In the genomic region with DNA sequence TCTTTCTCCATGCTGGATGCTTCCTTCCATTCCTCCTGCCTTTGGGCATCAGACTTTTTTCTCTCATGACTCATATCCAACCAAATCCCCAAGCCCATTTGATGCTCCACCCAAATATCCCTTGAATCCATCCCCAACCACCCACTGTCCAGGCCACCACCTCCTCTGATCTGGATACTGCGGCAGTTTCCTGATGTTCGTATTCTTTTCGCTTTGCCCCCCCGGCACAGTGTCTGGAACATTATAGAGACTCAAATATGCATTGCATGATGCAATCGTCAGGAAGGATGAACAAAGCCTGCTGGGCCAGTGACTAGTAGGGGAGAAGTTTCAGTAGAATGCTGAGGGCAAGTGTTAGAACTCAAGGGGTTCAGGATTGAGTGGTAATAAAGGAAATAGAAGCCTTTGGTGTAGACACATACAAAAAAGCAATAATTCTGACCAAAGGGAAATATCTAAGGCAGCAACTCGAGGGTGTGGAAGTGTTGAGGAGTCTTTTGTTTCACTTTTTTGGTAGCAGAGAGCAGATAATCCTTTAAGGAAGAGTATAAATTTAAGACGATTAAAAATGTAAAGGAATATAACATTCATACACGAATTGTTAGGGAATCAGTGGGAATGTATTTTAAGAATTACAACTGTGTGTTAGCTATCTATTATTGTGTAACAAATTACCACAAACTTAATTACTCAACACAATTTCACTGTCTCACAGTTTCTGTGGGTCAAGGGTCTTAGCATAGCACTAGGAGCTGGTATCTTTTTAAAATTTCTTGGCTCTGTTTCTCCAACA, we compare ENCODE assay signal across 10 cellular contexts. TPM values are rescaled to one million over a fixed set of nuclear protein-coding genes. Genes with fewer than 3 reads are reported as not detected.
A peak's percentile ranks its signal among the peaks of the same experiment; 100 is the strongest.
DNase-seq lines count a peak whose midpoint lies in the region; ATAC-seq and TF ChIP-seq lines count a peak whose summit lies in the region.
"Had no signal": no experiment of that assay in that cellular context is flagged by ENCODE, and none has a peak within 500 bp of the region (broad histone marks: within the 10 kb centered on the region; RNA-seq: fewer than 3 reads in every experiment).

No MANE protein-coding gene starts in this region.

- H3K4me3 ChIP-seq in AG10803 (ENCODE audit: low read length): no peak overlapping the region
- no peak overlapping the region for H3K4me3 ChIP-seq in fibroblast of pulmonary artery (replicated peaks; ENCODE audit: low read depth, low read length)

- H3K27me3 Mint-ChIP-seq in WTC11 (ENCODE audit: low read depth): no peaks in the 10 kb centered on the region

- H3K4me3 Mint-ChIP-seq in WTC11: no peak overlapping the region

- DNase-seq in AG10803 (ENCODE audit: low read depth) (peak; percentile 46), HS-5 (ENCODE audit: low read depth) (peak; percentile 33), WTC11 (ENCODE audit: low spot score) (no peak), fibroblast of pulmonary artery (ENCODE audit: low read depth) (peak; percentile 55), GF-D8 (lab: John Stamatoyannopoulos, UW) (no peak), NCI-H2227 treated with DMSO at 0.1 percent for 48 hours (lab: John Stamatoyannopoulos, UW) (no peak), Ammon's horn (ENCODE audit: low spot score) (no peak)
- DNase-seq: DMS79 treated with DMSO at 0.1 percent for 48 hours had no signal

- peaks cover 10% of the 10 kb centered on the region for H3K4me1 Mint-ChIP-seq in WTC11

- peak overlapping the region; percentile 21; the same call in 1 of the 2 replicates for H3K27ac Mint-ChIP-seq in WTC11

- POLR2A ChIA-PET in WTC11 (lab: Charles Lee): no interaction called here

- TF ChIP-seq CTCF in AG10803 (conservative IDR thresholded peaks at IDR 0.05; ENCODE audit: low read length) (no peak), WTC11 (IDR thresholded peaks at IDR 0.05) (no peak), fibroblast of pulmonary artery (IDR thresholded peaks at IDR 0.05; ENCODE audit: low read length, missing control alignments) (no peak)

- CTCF ChIA-PET in WTC11 (lab: Charles Lee): interaction anchor here (0.8 kb wide), 1 partner anchor 61 kb away, joined by 4 read pairs; no protein-coding TSS in a partner anchor

- no peak for ATAC-seq in WTC11
- no peak for ATAC-seq in GM18861 (IDR thresholded peaks at IDR 0.05; ENCODE audit: unreplicated experiment)

- peaks cover 4% of the 10 kb centered on the region; the same call in 1 of the 2 replicates for H3K9me3 Mint-ChIP-seq in WTC11

- H3K36me3 Mint-ChIP-seq in WTC11: peaks cover 24% of the 10 kb centered on the region

TF ChIP-seq in WTC11, 78 proteins besides CTCF, POLR2A, EP300 and RAD21:
- TF ChIP-seq GABPB1 (CRISPR knock-in tag; IDR thresholded peaks at IDR 0.05) (peak; percentile 94), ETV6 (CRISPR knock-in tag; IDR thresholded peaks at IDR 0.05) (no peak)

RNA-seq across cellular contexts. Expression of a gene that starts 7.5 kb away (rescaled TPM):
- 126 to 181 TPM (median 163 TPM) in 3 replicates for total RNA-seq in WTC11 (2021)

RNA-seq across cellular contexts. Expression of a gene that starts 35.7 kb away (rescaled TPM):
- 150 to 161 TPM (median 159 TPM) in 3 replicates for total RNA-seq in WTC11 (2021)

RNA-seq across cellular contexts. Expression of a gene that starts 59.5 kb away (rescaled TPM):
- total RNA-seq in WTC11 (2021): not detected in 3 replicates
- total RNA-seq: pulmonary artery endothelial cell had no signal

Comparison
In these comparisons a context has a peak if more than half of its experiments do, and no peak if none do; other contexts are left out.
1. DNase-seq: peak in AG10803 (single experiment), HS-5 (single experiment) and fibroblast of pulmonary artery (single experiment); none in WTC11 (single experiment), GF-D8 (single experiment), NCI-H2227 treated with DMSO at 0.1 percent for 48 hours (single experiment) and Ammon's horn (single experiment).